In genomic region chr2:17830053-17831034, GRCh38 we compare ENCODE assay signal across 9 cellular contexts. TPM values are rescaled to one million over a fixed set of nuclear protein-coding genes. Genes with fewer than 3 reads are reported as not detected.
DNase-seq lines count a peak whose midpoint lies in the region; ATAC-seq and TF ChIP-seq lines count a peak whose summit lies in the region.
"Had no signal": no experiment of that assay in that cellular context is flagged by ENCODE, and none has a peak within 500 bp of the region (broad histone marks: within the 10 kb centered on the region; RNA-seq: fewer than 3 reads in every experiment).

No MANE protein-coding gene starts in this region.

- H3K79me2 ChIP-seq in HCT116 (ENCODE audit: insufficient read depth, low read length) = no peaks in the 10 kb centered on the region

- TF ChIP-seq RAD21 in HCT116 (IDR thresholded peaks at IDR 0.05; ENCODE audit: low read depth) = peak; percentile 74

- H3K4me1 ChIP-seq in HCT116 (ENCODE audit: control insufficient read depth in 1 of 2, insufficient read depth in 2 of 2, low read length in 2 of 2) = peaks cover 0 to 10% of the 10 kb centered on the region in 2 experiments; a peak in 1 of 4 replicates

- H3K4me2 ChIP-seq in HCT116 (ENCODE audit: low read length) = peak overlapping the region; percentile 73

- no peaks in the 10 kb centered on the region for H3K36me3 ChIP-seq in HCT116 (ENCODE audit: control insufficient read depth in 1 of 2, insufficient read depth in 2 of 2, low read length in 2 of 2)
- H3K36me3 ChIP-seq in WERI-Rb-1 = no peaks in the 10 kb centered on the region
- H3K36me3 ChIP-seq: neutrophil had no signal

- CTCF ChIA-PET in HCT116 (lab: Charles Lee) = interaction anchor here (1.4 kb wide), 1 partner anchor 9 kb away, joined by 3 read pairs; no protein-coding TSS in a partner anchor

- H2AFZ ChIP-seq in HCT116 (ENCODE audit: low read depth, low read length, poor library complexity, severe bottlenecking) = peak overlapping the region; percentile 97

- H4K20me1 ChIP-seq in HCT116 (ENCODE audit: insufficient read depth) = no peaks in the 10 kb centered on the region

- DNase-seq in SIG-M5 treated with dmso at 0.1 percent for 504 hours (lab: John Stamatoyannopoulos, UW; ENCODE audit: unreplicated experiment) (peak; percentile 24), SIG-M5 (lab: John Stamatoyannopoulos, UW) (no peak), HCT116 (ENCODE audit: low read depth, low spot score) (peak; percentile 82), LHCN-M2 (ENCODE audit: low read depth) (peak; percentile 72), WERI-Rb-1 (peak; percentile 97), endothelial cell (ENCODE audit: low spot score) (peak; percentile 95), lung microvascular endothelial cell (ENCODE audit: low read depth in 2 of 2) (peak; percentile 79 to 88)
- DNase-seq in stimulated activated naive CD8-positive, alpha-beta T cell treated with anti-CD3 and anti-CD28 coated beads, Interleukin-15, Interleukin-2, amounts not matched to agents 100 U/mL and 50 U/mL, for 24 hours = peak; percentile 70

- no peak for TF ChIP-seq POLR2A in HCT116 (IDR thresholded peaks at IDR 0.05; ENCODE audit: borderline replicate concordance, extremely low read depth, insufficient read depth, insufficient read length)

- intact Hi-C loops in HCT116 (cut with micrococcal nuclease) = loop anchor here (5.0 kb wide), 2 partner anchors 358 to 1058 kb away; no protein-coding TSS in a partner anchor

- no peaks in the 10 kb centered on the region for H3K9me2 ChIP-seq in HCT116 (ENCODE audit: insufficient read depth)

- peaks cover 2% of the 10 kb centered on the region for H3K27me3 Mint-ChIP-seq in endothelial cell (ENCODE audit: unreplicated experiment)

- H3K27me3 ChIP-seq in HCT116 (ENCODE audit: insufficient read depth, low read length) = no peaks in the 10 kb centered on the region
- no peaks in the 10 kb centered on the region for H3K27me3 ChIP-seq in WERI-Rb-1 (ENCODE audit: insufficient read depth, low read depth, severe bottlenecking)

- no peak overlapping the region for H3K27ac Mint-ChIP-seq in endothelial cell (ENCODE audit: unreplicated experiment)

- POLR2A ChIA-PET in HCT116 (lab: Charles Lee) = no interaction called here

- peak overlapping the region in 1 of 2 experiments; percentile 40; a peak in 3 of 4 replicates for H3K4me3 ChIP-seq in HCT116 (replicated peaks in 1 of 2; ENCODE audit: low read depth in 1 of 2, low read length in 2 of 2)
- peak overlapping the region; percentile 16; the same call in 1 of the 2 replicates for H3K4me3 ChIP-seq in WERI-Rb-1 (ENCODE audit: low read depth, low read length)

- H3K9me3 Mint-ChIP-seq in endothelial cell (ENCODE audit: unreplicated experiment) = no peaks in the 10 kb centered on the region

- H3K4me3 Mint-ChIP-seq in endothelial cell (ENCODE audit: unreplicated experiment) = no peak overlapping the region

- RAD21 ChIA-PET in HCT116 (lab: Charles Lee; ENCODE audit: low non-redundant PET in 1 of 2, low total read pairs in 2 of 2, uncharacterized antibody in 2 of 2, unreplicated experiment in 2 of 2) = no interaction called here

- TF ChIP-seq CTCF in HCT116 (IDR thresholded peaks at IDR 0.05 in 2 of 3, conservative IDR thresholded peaks at IDR 0.05 in 1 of 3; ENCODE audit: borderline replicate concordance in 1 of 3, insufficient read depth in 1 of 3, low read depth in 2 of 3, low read length in 2 of 3) (peak; percentile 94 to 98 (median 97)), WERI-Rb-1 (IDR thresholded peaks at IDR 0.05; ENCODE audit: low read depth, low read length) (peak; percentile 93), endothelial cell (IDR thresholded peaks at IDR 0.05; ENCODE audit: unreplicated experiment) (peak; percentile 85)

- no peaks in the 10 kb centered on the region for H3K9me3 ChIP-seq in HCT116 (ENCODE audit: control insufficient read depth in 1 of 2, insufficient read depth in 1 of 2, low read depth in 1 of 2, low read length in 2 of 2)
- no peaks in the 10 kb centered on the region for H3K9me3 ChIP-seq in WERI-Rb-1 (ENCODE audit: severe bottlenecking)
- H3K9me3 ChIP-seq: neutrophil had no signal

- H3K9ac ChIP-seq in HCT116 (ENCODE audit: low read length) = no peak overlapping the region

- H3K27ac ChIP-seq in HCT116 (ENCODE audit: low read depth, low read length) (no peak overlapping the region), WERI-Rb-1 (peak overlapping the region; percentile 9; the same call in 1 of the 2 replicates)
- H3K27ac ChIP-seq: neutrophil had no signal

- BruUV-seq in HCT116 (replicated peaks; lab: Mats Ljungman, UMichigan) = no TSS peak

- H3K4me1 Mint-ChIP-seq in endothelial cell (ENCODE audit: unreplicated experiment) = peaks cover 2% of the 10 kb centered on the region

- no peaks in the 10 kb centered on the region for H3K36me3 Mint-ChIP-seq in endothelial cell (ENCODE audit: low read depth, unreplicated experiment)

- peak; percentile 100 for ATAC-seq in HCT116
- peak; percentile 71 for ATAC-seq in stimulated activated naive CD8-positive, alpha-beta T cell treated with anti-CD3 and anti-CD28 coated beads, Interleukin-15, Interleukin-2, amounts not matched to agents 100 U/mL and 50 U/mL, for 24 hours

TF ChIP-seq in HCT116, 20 proteins besides CTCF, POLR2A, EP300 and RAD21:
- TF ChIP-seq MAX (IDR thresholded peaks at IDR 0.05) = peak; percentile 70
- peak; percentile 49; the same call in 1 of the 2 replicates for TF ChIP-seq SP1 (IDR thresholded peaks at IDR 0.05; ENCODE audit: low read depth)
- no peak for TF ChIP-seq CEBPB (IDR thresholded peaks at IDR 0.05; ENCODE audit: low read depth)
- peak; percentile 54 for TF ChIP-seq YY1 (IDR thresholded peaks at IDR 0.05; ENCODE audit: extremely low read depth, insufficient replicate concordance, low read depth, low read length)
- TF ChIP-seq CBX3 (IDR thresholded peaks at IDR 0.05; ENCODE audit: low read depth) = peak; percentile 86

RNA-seq across cellular contexts. Expression of gene MSGN1, which starts 14.1 kb away (rescaled TPM):
- not detected for total RNA-seq in HCT116 (2021; ENCODE audit: unreplicated experiment)
- not detected in 2 replicates for polyA plus RNA-seq in HCT116 (2012)
- total RNA-seq in LHCN-M2 (2014; rRNA removed) = 0.46 TPM in 1 of 2 replicates, not detected in the other
- not detected for polyA plus RNA-seq in LHCN-M2 (2012)
- total RNA-seq in endothelial cell (ENCODE audit: unreplicated experiment) = not detected
- total RNA-seq in lung microvascular endothelial cell = not detected in 2 replicates

RNA-seq across cellular contexts. Expression of gene KCNS3, which starts 48.1 kb away (rescaled TPM):
- total RNA-seq in HCT116 (2021; ENCODE audit: unreplicated experiment) (5.2 TPM), LHCN-M2 (2014; rRNA removed) (1.1 and 3.4 TPM in 2 replicates), endothelial cell (ENCODE audit: unreplicated experiment) (12.1 TPM), lung microvascular endothelial cell (0.20 and 0.65 TPM in 2 replicates)
- 2.5 and 3.9 TPM in 2 replicates for polyA plus RNA-seq in HCT116 (2012)
- polyA plus RNA-seq in LHCN-M2 (2012) = 4.2 TPM
